Comparison of ENCODE assay signal across 8 cellular contexts in the genomic region with DNA sequence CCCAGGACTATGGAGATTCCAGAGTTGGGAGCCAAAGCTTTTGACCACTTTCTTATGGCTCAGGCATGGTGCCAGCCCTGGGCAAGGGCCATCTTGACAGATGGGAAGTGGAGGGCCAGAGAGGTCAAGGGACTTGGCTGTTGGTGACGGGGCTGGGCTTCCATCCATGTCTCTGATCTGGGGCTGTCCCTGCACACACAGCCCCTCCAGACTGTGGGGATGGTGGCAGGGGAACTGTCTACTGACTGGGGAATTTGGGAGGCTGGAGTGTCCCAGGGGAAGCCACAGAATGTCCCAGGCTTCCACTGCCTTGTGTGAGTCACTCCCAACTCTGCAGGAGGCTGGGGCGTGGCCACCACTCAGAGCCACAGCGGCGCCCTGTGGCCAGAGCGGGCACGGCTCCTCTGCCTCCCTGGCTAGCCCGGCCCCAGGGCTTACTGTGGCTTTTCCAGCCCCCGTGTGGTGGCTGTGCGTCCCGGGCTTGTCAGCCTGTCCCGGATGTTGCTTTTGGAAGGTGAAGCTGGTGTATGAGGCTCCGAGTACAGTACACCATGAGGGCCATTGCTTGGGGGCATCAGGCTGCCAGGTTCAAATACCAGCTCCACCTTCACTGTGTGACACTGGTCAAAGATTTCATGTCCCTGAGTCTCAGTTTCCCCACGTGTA. TPM values are rescaled to one million over a fixed set of nuclear protein-coding genes. Genes with fewer than 3 reads are reported as not detected.
A peak's percentile ranks its signal among the peaks of the same experiment; 100 is the strongest.
DNase-seq lines count a peak whose midpoint lies in the region; ATAC-seq and TF ChIP-seq lines count a peak whose summit lies in the region.

No MANE protein-coding gene starts in this region.

- peak overlapping the region; percentile 74 for H3K27ac Mint-ChIP-seq in endodermal cell

- ATAC-seq in HG03095 (IDR thresholded peaks at IDR 0.05; ENCODE audit: unreplicated experiment) = peak; percentile 71

- WGBS in endodermal cell (ENCODE audit: insufficient coverage in 1 of 2, insufficient read length in 1 of 2), 2 experiments = 5 to 25% methylated on average over 8 to 13 of the region's 13 CpGs
- WGBS in mesodermal cell (ENCODE audit: insufficient coverage in 2 of 2), 2 experiments = 20 to 30% methylated on average over 8 to 11 of the region's 13 CpGs

- peaks cover 46% of the 10 kb centered on the region for H3K36me3 Mint-ChIP-seq in endodermal cell (ENCODE audit: low read depth)

- no peak overlapping the region for H3K9ac ChIP-seq in endodermal cell (ENCODE audit: extremely low read depth, low read length, poor library complexity, severe bottlenecking)

- peaks cover 24% of the 10 kb centered on the region for H3K27me3 Mint-ChIP-seq in endodermal cell (ENCODE audit: insufficient read depth)

- peaks cover 42% of the 10 kb centered on the region for H3K27me3 ChIP-seq in endodermal cell (ENCODE audit: control insufficient read depth, insufficient read depth, low read length, poor library complexity, severe bottlenecking)

- H3K9me3 ChIP-seq in endodermal cell (ENCODE audit: control insufficient read depth, low read length) = no peaks in the 10 kb centered on the region
- no peaks in the 10 kb centered on the region for H3K9me3 ChIP-seq in mesodermal cell (ENCODE audit: control insufficient read depth, low read length)

- peaks cover 5% of the 10 kb centered on the region for H3K4me1 Mint-ChIP-seq in endodermal cell

- no peak overlapping the region for H3K27ac ChIP-seq in endodermal cell (ENCODE audit: low read depth, low read length)
- peak overlapping the region; percentile 73 for H3K27ac ChIP-seq in mesodermal cell (ENCODE audit: low read depth, low read length, severe bottlenecking)

- H3K4me1 ChIP-seq in endodermal cell (ENCODE audit: control insufficient read depth, insufficient read depth, low read length) (no peaks in the 10 kb centered on the region), mesodermal cell (ENCODE audit: control insufficient read depth, insufficient read depth, low read length, poor library complexity, severe bottlenecking) (peaks cover 9% of the 10 kb centered on the region)

- no peaks in the 10 kb centered on the region for H3K9me3 Mint-ChIP-seq in endodermal cell

- H3K4me3 ChIP-seq in endodermal cell (ENCODE audit: low read length) (no peak overlapping the region), mesodermal cell (ENCODE audit: extremely low read depth, insufficient read depth, low read length, poor library complexity, severe bottlenecking) (no peak overlapping the region)

- H3K36me3 ChIP-seq in endodermal cell (ENCODE audit: control insufficient read depth, insufficient read depth, low read length) (peaks cover 30% of the 10 kb centered on the region), mesodermal cell (ENCODE audit: control insufficient read depth, insufficient read depth, low read length) (peaks cover 74% of the 10 kb centered on the region)

- TF ChIP-seq CTCF in endodermal cell (conservative IDR thresholded peaks at IDR 0.05) = peak; percentile 98

- H3K4me3 Mint-ChIP-seq in endodermal cell = no peak overlapping the region

- DNase-seq in NCI-H510A treated with DMSO at 0.1 percent for 48 hours (lab: John Stamatoyannopoulos, UW) (peak; percentile 31), NCI-H510A (lab: John Stamatoyannopoulos, UW) (no peak), NCI-H82 (lab: John Stamatoyannopoulos, UW) (peak; percentile 86), endodermal cell (peak; percentile 99)
- DNase-seq in activated CD8-positive, alpha-beta memory T cell treated with anti-CD3 and anti-CD28 coated beads for 24 hours = peak; percentile 93
- DNase-seq in stimulated activated CD8-positive, alpha-beta memory T cell treated with anti-CD3 and anti-CD28 coated beads, Interleukin-12 subunit alpha, Interleukin-12 subunit beta, amount 100 ng/mL, for 4 hours (ENCODE audit: low read depth) = peak; percentile 67

RNA-seq across cellular contexts. Expression of gene C22orf23, which starts 19.6 kb away (rescaled TPM):
- total RNA-seq in endodermal cell = under 1 TPM; 0.29 to 0.44 TPM
- polyA plus RNA-seq in endodermal cell (2013, experiment 1 of 2) = 1.4 TPM
- polyA plus RNA-seq in endodermal cell (2013, experiment 2 of 2) = 1.1 TPM
- polyA plus RNA-seq in mesodermal cell (2013, experiment 1 of 2) = 0.70 TPM
- 0.91 TPM for polyA plus RNA-seq in mesodermal cell (2013, experiment 2 of 2)

RNA-seq across cellular contexts. Expression of gene POLR2F, which starts 19.7 kb away (rescaled TPM):
- 100 to 1,000 TPM in 1 of 2 donors, 10 to 100 TPM in 1; 98.0 to 105 TPM for total RNA-seq in endodermal cell
- polyA plus RNA-seq in endodermal cell (2013, experiment 1 of 2) = 122 TPM
- polyA plus RNA-seq in endodermal cell (2013, experiment 2 of 2) = 100 TPM
- 121 TPM for polyA plus RNA-seq in mesodermal cell (2013, experiment 1 of 2)
- 107 TPM for polyA plus RNA-seq in mesodermal cell (2013, experiment 2 of 2)

RNA-seq across cellular contexts. Expression of gene MICALL1, which starts 27.7 kb away (rescaled TPM):
- total RNA-seq in endodermal cell = 10 to 100 TPM; 33.5 to 36.6 TPM
- 28.1 TPM for polyA plus RNA-seq in endodermal cell (2013, experiment 1 of 2)
- 24.7 TPM for polyA plus RNA-seq in endodermal cell (2013, experiment 2 of 2)
- 49.6 TPM for polyA plus RNA-seq in mesodermal cell (2013, experiment 1 of 2)
- polyA plus RNA-seq in mesodermal cell (2013, experiment 2 of 2) = 41.5 TPM

RNA-seq across cellular contexts. Expression of gene SOX10, which starts 50.5 kb away (rescaled TPM):
- total RNA-seq in endodermal cell = 10 to 100 TPM; 11.2 to 13.4 TPM
- 45.9 TPM for polyA plus RNA-seq in endodermal cell (2013, experiment 1 of 2)
- polyA plus RNA-seq in endodermal cell (2013, experiment 2 of 2) = 42.6 TPM
- polyA plus RNA-seq in mesodermal cell (2013, experiment 1 of 2) = 9.0 TPM
- 8.3 TPM for polyA plus RNA-seq in mesodermal cell (2013, experiment 2 of 2)
